ENCODE assay signal across 26 cellular contexts in the genomic region with DNA sequence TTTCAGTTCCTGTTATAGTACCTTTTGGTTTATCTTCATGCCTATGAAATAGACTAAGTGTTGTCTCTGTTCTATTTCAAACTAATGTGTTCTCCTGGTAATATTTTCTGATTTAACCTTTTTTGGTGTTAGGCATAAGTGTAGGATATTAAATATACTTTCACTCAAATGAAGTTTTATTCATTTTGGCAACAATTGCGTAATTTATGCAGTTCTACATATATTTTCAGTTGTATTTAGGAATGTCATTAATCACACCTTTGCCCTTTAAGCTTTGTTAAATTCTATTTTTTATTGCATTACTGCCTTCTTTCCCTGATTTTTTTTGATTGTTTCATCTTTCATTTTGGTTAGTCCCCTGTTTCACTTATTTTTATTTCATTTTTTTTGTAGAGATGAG. TPM values are rescaled to one million over a fixed set of nuclear protein-coding genes. Genes with fewer than 3 reads are reported as not detected.
DNase-seq lines count a peak whose midpoint lies in the region; ATAC-seq, FAIRE-seq and TF ChIP-seq lines count a peak whose summit lies in the region.
"Had no signal": no experiment of that assay in that cellular context is flagged by ENCODE, and none has a peak within 500 bp of the region (broad histone marks: within the 10 kb centered on the region; RNA-seq: fewer than 3 reads in every experiment).

No MANE protein-coding gene starts in this region.

- TF ChIP-seq CTCF in A549 (IDR thresholded peaks at IDR 0.05): no peak
- TF ChIP-seq CTCF in WTC11 (IDR thresholded peaks at IDR 0.05): no peak

- H3K4me3 ChIP-seq in A549: no peak overlapping the region
- H3K4me3 ChIP-seq: GM23248 had no signal

- TF ChIP-seq RAD21 in A549 (conservative IDR thresholded peaks at IDR 0.05 in 1 of 2, IDR thresholded peaks at IDR 0.05 in 1 of 2): no peak

- 0 out of 2 replicates have a peak, but pooled peaks cover 4% of the 10 kb centered on the region for H3K4me1 Mint-ChIP-seq in WTC11
- H3K4me1 Mint-ChIP-seq in immature natural killer cell: peaks cover 23 to 57% of the 10 kb centered on the region in 2 donors

- H3K36me3 Mint-ChIP-seq in WTC11 (peaks cover 19% of the 10 kb centered on the region), immature natural killer cell (peaks cover 0 to 6% (median 3%) of the 10 kb centered on the region in 3 donors)

- TF ChIP-seq EP300 in A549 (IDR thresholded peaks at IDR 0.05): no peak

- ATAC-seq in A549 (no peak), WTC11 (no peak), GM18909 (IDR thresholded peaks at IDR 0.05; ENCODE audit: poor library complexity, unreplicated experiment) (no peak), HG02678 (IDR thresholded peaks at IDR 0.05; ENCODE audit: unreplicated experiment) (no peak)
- ATAC-seq: Panc1, T-cell had no signal

- H3K27ac Mint-ChIP-seq in WTC11 (peak overlapping the region; percentile 74; the same call in 1 of the 2 replicates), immature natural killer cell (peak overlapping the region in 4 of 6 donors; percentile 49 to 59 (median 54))
- H3K27ac Mint-ChIP-seq: T-cell had no signal

- H3K27me3 Mint-ChIP-seq in WTC11 (ENCODE audit: low read depth) (no peaks in the 10 kb centered on the region), immature natural killer cell (ENCODE audit: low read depth in 3 of 3) (peaks cover 0 to 3% (median 0%) of the 10 kb centered on the region in 3 donors)
- H3K27me3 Mint-ChIP-seq: CD4-positive, alpha-beta memory T cell; IgD-negative memory B cell; T-cell had no signal

- no peaks in the 10 kb centered on the region for H3K9me3 ChIP-seq in A549

- H3K4me3 Mint-ChIP-seq in WTC11 (no peak overlapping the region), immature natural killer cell (no peak overlapping the region)
- H3K4me3 Mint-ChIP-seq: CD4-positive, alpha-beta memory T cell; H9; T-cell had no signal

- TF ChIP-seq POLR2A in A549 (IDR thresholded peaks at IDR 0.05; ENCODE audit: low read length): no peak

- POLR2A ChIA-PET in A549 (lab: Yijun Ruan, JAX) (no interaction called here), WTC11 (lab: Charles Lee) (no interaction called here)

- H3K4me2 ChIP-seq in A549: no peak overlapping the region

- no peak for FAIRE-seq in A549 (lab: Jason Lieb, UNC)
- FAIRE-seq in GM19239 (lab: Jason Lieb, UNC): peak; percentile 62
- FAIRE-seq: G401.6 had no signal

- peaks cover 18% of the 10 kb centered on the region; the same call in 2 of the 3 replicates for H3K4me1 ChIP-seq in A549

- DNase-seq in A549 (ENCODE audit: low read depth in 1 of 2, low spot score in 1 of 2) (no peak), GM19239 (ENCODE audit: insufficient read length, low spot score) (no peak), WTC11 (ENCODE audit: low spot score) (no peak), immature natural killer cell (no peak), NCI-H1092 (lab: John Stamatoyannopoulos, UW) (no peak)
- DNase-seq: C1 segment of cervical spinal cord; CD4-positive, alpha-beta memory T cell; COR-L47; GM23248; H9; NCI-H1092 treated with DMSO at 0.1 percent for 48 hours; NCI-H1436; NCI-H187; NCI-H2107; NCI-H446 treated with DMSO at 0.1 percent for 48 hours; NCI-H526; NCI-H82; NK-92 treated with Interleukin-12 subunit alpha and Interleukin-12 subunit beta, amount 100 ng/mL, for 24 hours; SHP77; T-cell had no signal

- CTCF ChIA-PET in A549 (lab: Yijun Ruan, JAX): interaction anchor here (0.6 kb wide), 2 partner anchors 17 to 20 kb away, joined by 3 read pairs; no protein-coding TSS in a partner anchor
- CTCF ChIA-PET in WTC11 (lab: Charles Lee): no interaction called here

- 91% methylated on average over 1 of the region's 1 CpG for WGBS in A549 (ENCODE audit: missing lambda C conversion rate)

- H3K27ac ChIP-seq in A549: peak overlapping the region in 1 of 2 experiments; percentile 52; a peak in 3 of 6 replicates
- H3K27ac ChIP-seq: GM23248, RWPE1 had no signal

- H3K9me3 Mint-ChIP-seq in WTC11: peaks cover 8% of the 10 kb centered on the region
- peaks cover 0 to 2% (median 0%) of the 10 kb centered on the region in 6 donors for H3K9me3 Mint-ChIP-seq in immature natural killer cell
- H3K9me3 Mint-ChIP-seq: CD4-positive, alpha-beta memory T cell; H9; IgD-negative memory B cell; T-cell had no signal

TF ChIP-seq in A549, 52 proteins besides CTCF, POLR2A, EP300 and RAD21:
- peak; percentile 25 to 45; a peak in 2 of 4 replicates for TF ChIP-seq CEBPB (IDR thresholded peaks at IDR 0.05)
- TF ChIP-seq NPAS2 (CRISPR knock-in tag; IDR thresholded peaks at IDR 0.05; ENCODE audit: borderline replicate concordance): no peak
TF ChIP-seq in A549: peak in this region for 1.

TF ChIP-seq in WTC11, 78 proteins besides CTCF, POLR2A, EP300 and RAD21 (continues in another document):
- TF ChIP-seq AFF4 (CRISPR knock-in tag; IDR thresholded peaks at IDR 0.05; ENCODE audit: borderline replicate concordance) (no peak), ATF1 (CRISPR knock-in tag; IDR thresholded peaks at IDR 0.05) (no peak), ZNF317 (CRISPR knock-in tag; IDR thresholded peaks at IDR 0.05; ENCODE audit: borderline replicate concordance, low read depth) (no peak), FOXP1 (CRISPR knock-in tag; IDR thresholded peaks at IDR 0.05; ENCODE audit: borderline replicate concordance) (no peak), ZNF219 (CRISPR knock-in tag; IDR thresholded peaks at IDR 0.05; ENCODE audit: borderline replicate concordance) (no peak), ZBTB21 (CRISPR knock-in tag; IDR thresholded peaks at IDR 0.05; ENCODE audit: borderline replicate concordance) (no peak)

RNA-seq across cellular contexts. Expression of gene RSBN1L, which starts 47.3 kb away (rescaled TPM):
- polyA plus RNA-seq in A549 (2011; rRNA removed) (10.5 and 13.0 TPM in 2 replicates), A549 (2017; fragmentation: RNase III; extraction: RNeasy Plus Mini Kit Qiagen cat#74134 plus additional on column Dnase treatment) (9.9 to 11.1 TPM (median 11.1 TPM) in 3 replicates), immature natural killer cell (10 to 100 TPM in 1 of 3 donors, 1 to 10 TPM in 2; 4.9 to 11.1 (median 6.5) TPM)
- 2.5 and 2.9 TPM in 2 replicates for polyA plus RNA-seq in A549 (2012; cell fraction: cytosol; rRNA removed)
- polyA plus RNA-seq in A549 (2012; cell fraction: nucleus; rRNA removed): 3.6 and 4.1 TPM in 2 replicates
- polyA minus RNA-seq in A549 (2011; rRNA and poly(A)+ RNA removed): 10.8 and 17.3 TPM in 2 replicates
- total RNA-seq in WTC11 (2021): 14.6 to 17.0 TPM (median 16.8 TPM) in 3 replicates

RNA-seq across cellular contexts. Expression of gene TMEM60, which starts 54.7 kb away (rescaled TPM):
- polyA plus RNA-seq in A549 (2011; rRNA removed) (42.8 and 54.7 TPM in 2 replicates), A549 (2017; fragmentation: RNase III; extraction: RNeasy Plus Mini Kit Qiagen cat#74134 plus additional on column Dnase treatment) (26.3 to 33.8 TPM (median 29.8 TPM) in 3 replicates), immature natural killer cell (10 to 100 TPM in 2 of 3 donors, 1 to 10 TPM in 1; 7.9 to 22.6 (median 11.0) TPM)
- polyA plus RNA-seq in A549 (2012; cell fraction: cytosol; rRNA removed): 13.8 and 15.1 TPM in 2 replicates
- 3.1 and 5.4 TPM in 2 replicates for polyA plus RNA-seq in A549 (2012; cell fraction: nucleus; rRNA removed)
- polyA minus RNA-seq in A549 (2011; rRNA and poly(A)+ RNA removed): 6.6 and 9.3 TPM in 2 replicates
- 21.5 to 23.7 TPM (median 23.4 TPM) in 3 replicates for total RNA-seq in WTC11 (2021)

RNA-seq across cellular contexts. Expression of gene PHTF2, which starts 55.1 kb away (rescaled TPM):
- polyA plus RNA-seq in A549 (2011; rRNA removed) (35.5 and 41.6 TPM in 2 replicates), A549 (2017; fragmentation: RNase III; extraction: RNeasy Plus Mini Kit Qiagen cat#74134 plus additional on column Dnase treatment) (11.0 to 14.5 TPM (median 13.1 TPM) in 3 replicates), immature natural killer cell (1 to 10 TPM; 4.1 to 9.3 (median 4.1) TPM)
- polyA plus RNA-seq in A549 (2012; cell fraction: cytosol; rRNA removed): 7.4 and 9.1 TPM in 2 replicates
- polyA plus RNA-seq in A549 (2012; cell fraction: nucleus; rRNA removed): 2.6 and 8.5 TPM in 2 replicates
- polyA minus RNA-seq in A549 (2011; rRNA and poly(A)+ RNA removed): 11.9 and 16.4 TPM in 2 replicates
- total RNA-seq in WTC11 (2021): 17.9 to 20.1 TPM (median 19.7 TPM) in 3 replicates
